ENCODE assay signal across 8 cellular contexts in genomic region chr6:1396952-1397868, GRCh38. TPM values are rescaled to one million over a fixed set of nuclear protein-coding genes. Genes with fewer than 3 reads are reported as not detected.
DNase-seq lines count a peak whose midpoint lies in the region; ATAC-seq and TF ChIP-seq lines count a peak whose summit lies in the region.

No MANE protein-coding gene starts in this region.

- peaks cover 56% of the 10 kb centered on the region for H3K27me3 Mint-ChIP-seq in activated naive CD8-positive, alpha-beta T cell treated with anti-CD3 and anti-CD28 coated beads, Interleukin-2, amount 50 U/mL, for 24 hours

- ATAC-seq in GM19035 (IDR thresholded peaks at IDR 0.05; ENCODE audit: unreplicated experiment) (peak; percentile 60), left ventricle myocardium superior (peak; percentile 58), gastrocnemius medialis (peak; percentile 56 to 64), GM21515 (IDR thresholded peaks at IDR 0.05; ENCODE audit: unreplicated experiment) (no peak)
- ATAC-seq in activated naive CD8-positive, alpha-beta T cell treated with anti-CD3 and anti-CD28 coated beads, Interleukin-2, amount 50 U/mL, for 24 hours, result peak; percentile 46

- H3K4me1 ChIP-seq in Loucy (ENCODE audit: insufficient read depth, low read length, poor library complexity, severe bottlenecking) (no peaks in the 10 kb centered on the region), gastrocnemius medialis (peaks cover 0 to 7% of the 10 kb centered on the region in 2 donors)

- H4K20me1 ChIP-seq in Loucy (ENCODE audit: insufficient read depth, low read length, poor library complexity, severe bottlenecking), result no peaks in the 10 kb centered on the region

- H3K9ac ChIP-seq in Loucy (ENCODE audit: low read depth, low read length, poor library complexity, severe bottlenecking), result no peak overlapping the region

- H3K4me3 Mint-ChIP-seq in activated naive CD8-positive, alpha-beta T cell treated with anti-CD3 and anti-CD28 coated beads, Interleukin-2, amount 50 U/mL, for 24 hours, result no peak overlapping the region

- peak; percentile 37 for DNase-seq in AG09309 (ENCODE audit: low read depth)
- DNase-seq in T-helper 1 cell, result peak; percentile 32 to 69 (median 52)
- DNase-seq in activated naive CD8-positive, alpha-beta T cell treated with anti-CD3 and anti-CD28 coated beads, Interleukin-2, amount 50 U/mL, for 24 hours, result peak; percentile 73
- peak; percentile 83 for DNase-seq in left ventricle myocardium superior
- peak in 1 of 2 donors; percentile 35 for DNase-seq in gastrocnemius medialis

- no peaks in the 10 kb centered on the region for H3K36me3 Mint-ChIP-seq in activated naive CD8-positive, alpha-beta T cell treated with anti-CD3 and anti-CD28 coated beads, Interleukin-2, amount 50 U/mL, for 24 hours (ENCODE audit: low read depth)

- in situ Hi-C loops in gastrocnemius medialis (cut with MboI; ENCODE audit: low sequenced_read_pairs in 4 of 4), result loop anchor here (10.0 to 25.0 kb wide), 4 partner anchors 610 to 810 kb away; no protein-coding TSS in a partner anchor

- TF ChIP-seq POLR2A in gastrocnemius medialis (IDR thresholded peaks at IDR 0.05), result no peak

- H3K9me2 ChIP-seq in Loucy (replicated peaks; ENCODE audit: low read depth, low read length), result no peaks in the 10 kb centered on the region

- no peaks in the 10 kb centered on the region for H3F3A ChIP-seq in Loucy (ENCODE audit: low read depth)

- peak overlapping the region; percentile 76 for H2AFZ ChIP-seq in Loucy (ENCODE audit: low read length)

- intact Hi-C loops in left ventricle myocardium superior (cut with micrococcal nuclease), result no loop called here
- intact Hi-C loops in gastrocnemius medialis (cut with DNase I; ENCODE audit: low total_unique reads), result loop anchor here (5.0 kb wide), 1 partner anchor 600 kb away; no protein-coding TSS in a partner anchor

- H3K27me3 ChIP-seq in Loucy (ENCODE audit: insufficient read depth, low read length, poor library complexity, severe bottlenecking), result no peaks in the 10 kb centered on the region
- peaks cover 57 to 65% (median 61%) of the 10 kb centered on the region in 3 donors for H3K27me3 ChIP-seq in gastrocnemius medialis

- no peak overlapping the region for H3K27ac Mint-ChIP-seq in activated naive CD8-positive, alpha-beta T cell treated with anti-CD3 and anti-CD28 coated beads, Interleukin-2, amount 50 U/mL, for 24 hours

- no peak overlapping the region for H3K27ac ChIP-seq in gastrocnemius medialis

- H3K36me3 ChIP-seq in Loucy (ENCODE audit: insufficient read depth, low read length), result no peaks in the 10 kb centered on the region
- no peaks in the 10 kb centered on the region for H3K36me3 ChIP-seq in gastrocnemius medialis

- H3K4me3 ChIP-seq in AG09309 (ENCODE audit: control insufficient read depth, low read depth, low read length) (no peak overlapping the region), Loucy (ENCODE audit: low read length, poor library complexity, severe bottlenecking) (no peak overlapping the region), gastrocnemius medialis (no peak overlapping the region)

- H3K9me3 Mint-ChIP-seq in activated naive CD8-positive, alpha-beta T cell treated with anti-CD3 and anti-CD28 coated beads, Interleukin-2, amount 50 U/mL, for 24 hours, result no peaks in the 10 kb centered on the region

- H3K9me3 ChIP-seq in Loucy (ENCODE audit: insufficient read depth, low read depth, low read length) (no peaks in the 10 kb centered on the region), gastrocnemius medialis (no peaks in the 10 kb centered on the region)

- H3K4me1 Mint-ChIP-seq in activated naive CD8-positive, alpha-beta T cell treated with anti-CD3 and anti-CD28 coated beads, Interleukin-2, amount 50 U/mL, for 24 hours, result peaks cover 3% of the 10 kb centered on the region

- peak overlapping the region; percentile 51 for H3K4me2 ChIP-seq in Loucy (ENCODE audit: low read depth, low read length, poor library complexity, severe bottlenecking)

- TF ChIP-seq CTCF in AG09309 (IDR thresholded peaks at IDR 0.05; ENCODE audit: control insufficient read depth, insufficient read depth, low read depth, low read length, missing control alignments) (peak; percentile 97), Loucy (conservative IDR thresholded peaks at IDR 0.05; ENCODE audit: low read length) (peak; percentile 97), gastrocnemius medialis (IDR thresholded peaks at IDR 0.05 in 4 of 5, conservative IDR thresholded peaks at IDR 0.05 in 1 of 5) (peak; percentile 51 to 91 (median 73))

- no peaks in the 10 kb centered on the region for H3K79me2 ChIP-seq in Loucy (ENCODE audit: insufficient read depth, low read length)

RNA-seq across cellular contexts. Expression of gene FOXF2, which starts 7.8 kb away (rescaled TPM):
- total RNA-seq in left ventricle myocardium superior (not detected), gastrocnemius medialis (1 to 10 TPM in 2 of 4 donors, under 1 TPM in 2; 0.31 to 2.2 (median 1.1) TPM)
